In genomic region chrY:13479828-13480227, GRCh38 we compare ENCODE assay signal across 8 cellular contexts. TPM values are rescaled to one million over a fixed set of nuclear protein-coding genes. Genes with fewer than 3 reads are reported as not detected.
DNase-seq lines count a peak whose midpoint lies in the region; ATAC-seq and TF ChIP-seq lines count a peak whose summit lies in the region.

TSS of gene UTY (minus strand) at chrY:13480033. CDS start at chrY:13479665, 368 bp downstream.

- H3K4me1 ChIP-seq in OCI-LY1 (ENCODE audit: insufficient read depth, low read length, severe bottlenecking) (peaks cover 22% of the 10 kb centered on the region), ascending aorta (no peaks in the 10 kb centered on the region)

- H3K27me3 ChIP-seq in OCI-LY1 (ENCODE audit: insufficient read depth, low read length) (no peaks in the 10 kb centered on the region), ascending aorta (no peaks in the 10 kb centered on the region)

- peak within 1 kb of the TSS; percentile 79 for H3K4me2 ChIP-seq in OCI-LY1 (ENCODE audit: low read length)

- H3K9ac ChIP-seq in OCI-LY1 (ENCODE audit: low read length) = peak within 1 kb of the TSS; percentile 99

- H3K36me3 ChIP-seq in OCI-LY1 (ENCODE audit: insufficient read depth, low read length) (peaks cover 34% of the 10 kb centered on the region), ascending aorta (no peaks in the 10 kb centered on the region)

- intact Hi-C loops in ascending aorta (cut with DNase I) = no loop called here

- no peaks in the 10 kb centered on the region for H3K9me2 ChIP-seq in OCI-LY1 (ENCODE audit: low read depth, low read length)

- H3K27ac ChIP-seq in OCI-LY1 (ENCODE audit: low read depth, low read length, poor library complexity, severe bottlenecking) (peak within 1 kb of the TSS; percentile 93), caudate nucleus (ENCODE audit: low read depth, low read length) (no peak within 1 kb of the TSS), ascending aorta (no peak within 1 kb of the TSS)

- H3K9me3 ChIP-seq in OCI-LY1 (ENCODE audit: low read length) (no peaks in the 10 kb centered on the region), ascending aorta (no peaks in the 10 kb centered on the region)

- H4K20me1 ChIP-seq in OCI-LY1 (ENCODE audit: insufficient read depth, low read length) = no peaks in the 10 kb centered on the region

- no peak; the same call in 1 of the 2 replicates for TF ChIP-seq CTCF in AG10803 (conservative IDR thresholded peaks at IDR 0.05; ENCODE audit: low read length)
- TF ChIP-seq CTCF in HFF-Myc (IDR thresholded peaks at IDR 0.05; ENCODE audit: low read depth, low read length, missing control alignments) = no peak
- no peak for TF ChIP-seq CTCF in OCI-LY1 (IDR thresholded peaks at IDR 0.05; ENCODE audit: low read length)
- no peak for TF ChIP-seq CTCF in ascending aorta (IDR thresholded peaks at IDR 0.05)

- no peak for ATAC-seq in HG03095 (IDR thresholded peaks at IDR 0.05; ENCODE audit: unreplicated experiment)

- DNase-seq in AG10803 (ENCODE audit: low read depth) = peak; percentile 91
- peak; percentile 73 for DNase-seq in HFF-Myc (ENCODE audit: extremely low read depth, low read depth)
- peak in 35 of 61 donors; percentile 28 to 94 (median 78) for DNase-seq in caudate nucleus (lab: John Stamatoyannopoulos, UW)
- peak; percentile 90 for DNase-seq in myocyte (ENCODE audit: low read depth)
- no peak for DNase-seq in ascending aorta (ENCODE audit: low spot score in 2 of 2)
- no peak for DNase-seq in NCI-H146 (lab: John Stamatoyannopoulos, UW)

- peaks cover 44% of the 10 kb centered on the region for H3K79me2 ChIP-seq in OCI-LY1 (ENCODE audit: insufficient read depth, low read length)

- no peak within 1 kb of the TSS for H2AFZ ChIP-seq in OCI-LY1 (ENCODE audit: low read length)

- H3K4me3 ChIP-seq in AG10803 (ENCODE audit: low read length) (peak within 1 kb of the TSS; percentile 88), HFF-Myc (replicated peaks; ENCODE audit: low read depth, low read length) (peak within 1 kb of the TSS; percentile 76), OCI-LY1 (ENCODE audit: low read depth, low read length, poor library complexity, severe bottlenecking) (peak within 1 kb of the TSS; percentile 97), ascending aorta (no peak within 1 kb of the TSS)

- H3F3A ChIP-seq in OCI-LY1 (ENCODE audit: insufficient read depth, low read length) = no peaks in the 10 kb centered on the region

RNA-seq across cellular contexts. Expression of gene UTY, which starts in this region (rescaled TPM):
- 18.3 and 23.6 TPM in 2 replicates for total RNA-seq in myocyte
- 4.3 TPM for polyA plus RNA-seq in myocyte (2012)
- total RNA-seq in ascending aorta = not detected

Comparison
In these comparisons a context has a peak if more than half of its experiments do, and no peak if none do; other contexts are left out.
1. DNase-seq: peak in AG10803 (single experiment), HFF-Myc (single experiment), caudate nucleus (35 of 61) and myocyte (single experiment); none in ascending aorta (0 of 2) and NCI-H146 (single experiment).
2. H3K4me3 ChIP-seq: peak in AG10803 (single experiment), HFF-Myc (single experiment) and OCI-LY1 (single experiment); none in ascending aorta (0 of 2).